8 cellular contexts compared by ENCODE assay signal in genomic region chr12:7129647-7130536, GRCh38. TPM values are rescaled to one million over a fixed set of nuclear protein-coding genes. Genes with fewer than 3 reads are reported as not detected.
DNase-seq lines count a peak whose midpoint lies in the region; ATAC-seq and TF ChIP-seq lines count a peak whose summit lies in the region.

Gene CLSTN3 (plus strand): TSS chr12:7130371. CDS start chr12:7130649, 278 bp downstream.

- peak; percentile 56 for ATAC-seq in GM18505 (IDR thresholded peaks at IDR 0.05; ENCODE audit: unreplicated experiment)
- ATAC-seq in HG02973 (IDR thresholded peaks at IDR 0.05; ENCODE audit: unreplicated experiment) = peak; percentile 68
- no peak for ATAC-seq in GM19397 (IDR thresholded peaks at IDR 0.05; ENCODE audit: unreplicated experiment)

- peak; percentile 39 for TF ChIP-seq POLR2A in GM18505 (IDR thresholded peaks at IDR 0.05; ENCODE audit: borderline replicate concordance, extremely low read depth, insufficient read depth, insufficient read length)

- peak; percentile 74 for DNase-seq in NCI-H2227 treated with DMSO at 0.1 percent for 48 hours (lab: John Stamatoyannopoulos, UW)
- DNase-seq in activated CD4-positive, alpha-beta T cell treated with anti-CD3 and anti-CD28 coated beads for 4 hours = peak; percentile 84 to 86
- DNase-seq in cerebellum (ENCODE audit: low spot score) = peak; percentile 99
- DNase-seq in kidney glomerular epithelial cell (lab: John Stamatoyannopoulos, UW) = peak; percentile 65
- DNase-seq in stimulated activated CD4-positive, alpha-beta T cell treated with anti-CD3 and anti-CD28 coated beads, Interleukin-15, amount 100 ng/mL, for 48 hours (ENCODE audit: low read depth in 2 of 2) = peak; percentile 68 to 78

RNA-seq across cellular contexts. Expression of gene CLSTN3, which starts in this region (rescaled TPM):
- total RNA-seq in cerebellum = 57.6 TPM
